20 cellular contexts compared by ENCODE assay signal in the genomic region with DNA sequence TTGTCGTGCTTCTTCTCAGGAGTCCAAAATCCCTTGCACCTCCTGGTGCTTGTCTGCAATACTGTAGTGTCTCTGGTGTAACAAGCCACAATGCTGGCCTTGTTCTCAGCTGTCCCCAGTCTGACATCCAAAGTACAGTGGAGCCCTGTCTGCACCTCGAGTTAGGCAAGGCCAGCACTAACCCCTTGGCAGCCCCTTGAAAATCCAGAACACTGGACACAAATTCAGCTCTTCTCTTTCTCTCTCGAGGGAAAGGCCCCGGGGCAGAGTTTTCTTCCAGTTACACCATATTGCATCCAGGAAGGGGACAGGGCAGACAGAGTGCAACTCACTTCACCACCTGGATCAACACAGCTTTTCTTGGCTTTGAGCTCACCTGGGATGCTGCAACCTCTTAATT.
"Had no signal": no experiment of that assay in that cellular context is flagged by ENCODE, and none has a peak within 500 bp of the region (broad histone marks: within the 10 kb centered on the region; RNA-seq: fewer than 3 reads in every experiment).

No MANE protein-coding gene starts in this region.

- H3K27ac ChIP-seq: RWPE1 had no signal

- ATAC-seq: HepG2, Panc1, PC-3, SK-N-SH treated with all-trans-retinoic acid at 6 μM for 48 hours had no signal

- DNase-seq: IMR-90; Karpas-422; KG1; MM.1S; NCI-H1092 treated with DMSO at 0.1 percent for 48 hours; NCI-H1436; NCI-H187; NCI-H2029; NCI-H2081 treated with DMSO at 0.1 percent for 48 hours; NCI-H226; NCI-H446; NCI-H510A; NCI-H82; NK-92 treated with Interleukin-12 subunit alpha and Interleukin-12 subunit beta, amount 100 ng/mL, for 24 hours; PC-3; SHP77 had no signal

- FAIRE-seq: HepG2 had no signal
